In genomic region chr17:75571197-75571884, GRCh38 we compare ENCODE assay signal across 9 cellular contexts. TPM values are rescaled to one million over a fixed set of nuclear protein-coding genes. Genes with fewer than 3 reads are reported as not detected.
DNase-seq lines count a peak whose midpoint lies in the region; ATAC-seq, FAIRE-seq and TF ChIP-seq lines count a peak whose summit lies in the region.
"Had no signal": no experiment of that assay in that cellular context is flagged by ENCODE, and none has a peak within 500 bp of the region (broad histone marks: within the 10 kb centered on the region; RNA-seq: fewer than 3 reads in every experiment).

No MANE protein-coding gene starts in this region.

- no peak for FAIRE-seq in D721Med (lab: Jason Lieb, UNC)

- H3K4me1 Mint-ChIP-seq in T-helper 17 cell, result peaks cover 5% of the 10 kb centered on the region
- H3K4me1 Mint-ChIP-seq: activated naive CD4-positive, alpha-beta T cell treated with anti-CD3 and anti-CD28 coated beads, Interleukin-2, amount 50 U/mL, for 24 hours had no signal

- peak overlapping the region; percentile 77 for H3K4me2 ChIP-seq in BLaER1

- no peaks in the 10 kb centered on the region for H3K27me3 Mint-ChIP-seq in T-helper 17 cell
- H3K27me3 Mint-ChIP-seq: activated naive CD4-positive, alpha-beta T cell treated with anti-CD3 and anti-CD28 coated beads, Interleukin-2, amount 50 U/mL, for 24 hours had no signal

- H3K4me1 ChIP-seq in BLaER1, result peaks cover 65% of the 10 kb centered on the region

- H3K9me3 ChIP-seq in BLaER1 (no peaks in the 10 kb centered on the region), T-helper 17 cell (ENCODE audit: control insufficient read depth, low read length, poor library complexity, severe bottlenecking) (no peaks in the 10 kb centered on the region)

- H3K27me3 ChIP-seq in BLaER1, result no peaks in the 10 kb centered on the region
- no peaks in the 10 kb centered on the region for H3K27me3 ChIP-seq in layer of hippocampus (ENCODE audit: control insufficient read depth, insufficient read depth, low read length)

- peak; percentile 88 for DNase-seq in GM20000 (ENCODE audit: low spot score)
- DNase-seq in T-helper 17 cell, result no peak
- no peak for DNase-seq in SW 1271 (lab: John Stamatoyannopoulos, UW)
- no peak for DNase-seq in NCI-H1694 treated with DMSO at 0.1 percent for 48 hours (lab: John Stamatoyannopoulos, UW)
- no peak for DNase-seq in NCI-H1048 (lab: John Stamatoyannopoulos, UW)
- DNase-seq in D721Med (ENCODE audit: insufficient read length, low spot score), result no peak

- no peaks in the 10 kb centered on the region for H4K20me1 ChIP-seq in BLaER1

- TF ChIP-seq CTCF in GM20000 (IDR thresholded peaks at IDR 0.05; ENCODE audit: extremely low read depth, missing control alignments), result no peak
- no peak for TF ChIP-seq CTCF in D721Med (IDR thresholded peaks at IDR 0.05; ENCODE audit: insufficient read depth, missing control alignments)

- H3K27ac ChIP-seq in BLaER1 (peak overlapping the region; percentile 88), layer of hippocampus (ENCODE audit: low read depth, low read length) (peak overlapping the region; percentile 35)

- peak; percentile 77 for ATAC-seq in T-helper 17 cell

- H3K36me3 ChIP-seq in BLaER1, result peaks cover 36% of the 10 kb centered on the region; the same call in 1 of the 2 replicates

- no peak overlapping the region for H3K27ac Mint-ChIP-seq in T-helper 17 cell
- H3K27ac Mint-ChIP-seq: activated naive CD4-positive, alpha-beta T cell treated with anti-CD3 and anti-CD28 coated beads, Interleukin-2, amount 50 U/mL, for 24 hours had no signal

- peak overlapping the region; percentile 78 for H3K9ac ChIP-seq in BLaER1

- H3K4me3 ChIP-seq in BLaER1, result no peak overlapping the region

- H3K4me3 Mint-ChIP-seq in T-helper 17 cell, result no peak overlapping the region
- H3K4me3 Mint-ChIP-seq: activated naive CD4-positive, alpha-beta T cell treated with anti-CD3 and anti-CD28 coated beads, Interleukin-2, amount 50 U/mL, for 24 hours had no signal

- H3K36me3 Mint-ChIP-seq in T-helper 17 cell (ENCODE audit: low read depth), result no peaks in the 10 kb centered on the region
- H3K36me3 Mint-ChIP-seq: activated naive CD4-positive, alpha-beta T cell treated with anti-CD3 and anti-CD28 coated beads, Interleukin-2, amount 50 U/mL, for 24 hours had no signal

RNA-seq across cellular contexts. Expression of gene MYO15B, which starts 16.3 kb away (rescaled TPM):
- 10 to 100 TPM; 42.2 to 69.3 TPM for total RNA-seq in T-helper 17 cell

RNA-seq across cellular contexts. Expression of gene LLGL2, which starts 45.8 kb away (rescaled TPM):
- 10 to 100 TPM; 39.3 to 41.9 TPM for total RNA-seq in T-helper 17 cell

RNA-seq across cellular contexts. Expression of gene TSEN54, which starts 55.0 kb away (rescaled TPM):
- 10 to 100 TPM; 49.7 to 56.5 TPM for total RNA-seq in T-helper 17 cell

RNA-seq across cellular contexts. Expression of gene CASKIN2, which starts 56.0 kb away (rescaled TPM):
- under 1 TPM; 0.08 to 0.40 TPM for total RNA-seq in T-helper 17 cell
